In genomic region chr12:124713436-124714082, GRCh38 we compare ENCODE assay signal across 8 cellular contexts.
DNase-seq lines count a peak whose midpoint lies in the region; ATAC-seq and TF ChIP-seq lines count a peak whose summit lies in the region.

No MANE protein-coding gene starts in this region.

- ATAC-seq in GM21447 (IDR thresholded peaks at IDR 0.05; ENCODE audit: unreplicated experiment) (peak; percentile 90), gastroesophageal sphincter (peak; percentile 72)

- H3K9ac ChIP-seq in BLaER1 treated with 17β-estradiol and CSF1 and Interleukin-3, amounts not matched to agents 10 nM and 100 nM: peak overlapping the region; percentile 64 to 78 (median 71); a peak in 21 of 22 replicates

- peaks cover 50 to 81% (median 60%) of the 10 kb centered on the region in 10 experiments for H3K4me1 ChIP-seq in BLaER1 treated with 17β-estradiol and CSF1 and Interleukin-3, amounts not matched to agents 10 nM and 100 nM
- peaks cover 0 to 34% (median 4%) of the 10 kb centered on the region in 3 donors for H3K4me1 ChIP-seq in gastroesophageal sphincter

- no peaks in the 10 kb centered on the region for H3K36me3 ChIP-seq in BLaER1 treated with 17β-estradiol and CSF1 and Interleukin-3, amounts not matched to agents 10 nM and 100 nM
- no peaks in the 10 kb centered on the region for H3K36me3 ChIP-seq in gastroesophageal sphincter

- peak overlapping the region; percentile 21 to 55 (median 38); a peak in 15 of 20 replicates for H3K4me3 ChIP-seq in BLaER1 treated with 17β-estradiol and CSF1 and Interleukin-3, amounts not matched to agents 10 nM and 100 nM
- H3K4me3 ChIP-seq in gastroesophageal sphincter: peak overlapping the region; percentile 22 to 36
- H3K4me3 ChIP-seq in skin epidermis: peak overlapping the region in 4 of 7 experiments; percentile 0 to 16 (median 4)

- H3K9me3 ChIP-seq in BLaER1 treated with 17β-estradiol and CSF1 and Interleukin-3, amounts not matched to agents 10 nM and 100 nM (replicated peaks in 1 of 11): no peaks in the 10 kb centered on the region; a peak in 2 of 22 replicates
- no peaks in the 10 kb centered on the region for H3K9me3 ChIP-seq in gastroesophageal sphincter

- no peak for TF ChIP-seq POLR2A in gastroesophageal sphincter (IDR thresholded peaks at IDR 0.05)

- TF ChIP-seq CTCF in gastroesophageal sphincter (IDR thresholded peaks at IDR 0.05): no peak

- H3K27ac ChIP-seq in BLaER1 treated with 17β-estradiol and CSF1 and Interleukin-3, amounts not matched to agents 10 nM and 100 nM: peak overlapping the region; percentile 74 to 88 (median 84)
- peak overlapping the region; percentile 76 to 92 (median 88) for H3K27ac ChIP-seq in gastroesophageal sphincter
- H3K27ac ChIP-seq in skin epidermis: peak overlapping the region in 20 of 21 experiments; percentile 16 to 83 (median 63)

- WGBS in gastroesophageal sphincter (ENCODE audit: low coverage in 1 of 2), 2 donors: 0 to 9% methylated on average over 5 to 12 of the region's 17 CpGs

- no peaks in the 10 kb centered on the region for H3K27me3 ChIP-seq in BLaER1 treated with 17β-estradiol and CSF1 and Interleukin-3, amounts not matched to agents 10 nM and 100 nM
- no peaks in the 10 kb centered on the region for H3K27me3 ChIP-seq in gastroesophageal sphincter

- TF ChIP-seq EP300 in gastroesophageal sphincter (IDR thresholded peaks at IDR 0.05): no peak

- peak; percentile 87 for DNase-seq in M059J (ENCODE audit: low read depth)
- DNase-seq in activated T-cell treated with anti-CD3 and anti-CD28 coated beads for 48 hours (ENCODE audit: low read depth): peak; percentile 56
- DNase-seq in NCI-H128 (lab: John Stamatoyannopoulos, UW; ENCODE audit: unreplicated experiment): no peak
- DNase-seq in DMS114 treated with DMSO at 0.1 percent for 48 hours (lab: John Stamatoyannopoulos, UW; ENCODE audit: unreplicated experiment): no peak

- H4K20me1 ChIP-seq in BLaER1 treated with 17β-estradiol and CSF1 and Interleukin-3, amounts not matched to agents 10 nM and 100 nM: no peaks in the 10 kb centered on the region

- H3K4me2 ChIP-seq in BLaER1 treated with 17β-estradiol and CSF1 and Interleukin-3, amounts not matched to agents 10 nM and 100 nM: peak overlapping the region; percentile 70 to 97 (median 94)

Comparison
In these comparisons a context has a peak if more than half of its experiments do, and no peak if none do; other contexts are left out.
1. DNase-seq: peak in M059J (single experiment) and activated T-cell treated with anti-CD3 and anti-CD28 coated beads for 48 hours (single experiment); none in NCI-H128 (single experiment) and DMS114 treated with DMSO at 0.1 percent for 48 hours (single experiment).
2. Peak in every context shown above with its lines, with median percentiles within 50 percentile points of each other: H3K27ac ChIP-seq and H3K4me3 ChIP-seq.